Comparison of ENCODE assay signal across 17 cellular contexts in genomic region chr1:100441651-100442050, GRCh38.
A peak's percentile ranks its signal among the peaks of the same experiment; 100 is the strongest.
DNase-seq lines count a peak whose midpoint lies in the region; ATAC-seq, FAIRE-seq and TF ChIP-seq lines count a peak whose summit lies in the region.
"Had no signal": no experiment of that assay in that cellular context is flagged by ENCODE, and none has a peak within 500 bp of the region (broad histone marks: within the 10 kb centered on the region; RNA-seq: fewer than 3 reads in every experiment).

No MANE protein-coding gene starts in this region.

- H3K79me2 ChIP-seq in GM12878 (ENCODE audit: control insufficient read depth, insufficient read depth, low read length): no peaks in the 10 kb centered on the region

- H4K91ac ChIP-seq in neuronal stem cell (ENCODE audit: low read depth, low read length, poor library complexity): no peak overlapping the region

- H3K27ac ChIP-seq in GM12878 (ENCODE audit: control insufficient read depth, insufficient read depth) (no peak overlapping the region), prostate gland (no peak overlapping the region), neuronal stem cell (replicated peaks; ENCODE audit: low read length) (no peak overlapping the region)

- peaks cover 1% of the 10 kb centered on the region for H3K36me3 Mint-ChIP-seq in osteocyte (ENCODE audit: unreplicated experiment)

- RAD21 ChIA-PET in GM12878 (lab: Charles Lee; ENCODE audit: unreplicated experiment): interaction anchor here (1.0 to 1.4 kb wide), 3 partner anchors 17 to 427 kb away, joined by 3 to 5 read pairs (median 3); no protein-coding TSS in a partner anchor

- H2BK15ac ChIP-seq in neuronal stem cell (ENCODE audit: low read length): no peak overlapping the region

- TF ChIP-seq EP300 in GM12878 (IDR thresholded peaks at IDR 0.05; ENCODE audit: borderline replicate concordance in 1 of 2, control insufficient read depth in 1 of 2, low read depth in 2 of 2, low read length in 2 of 2): no peak

- H3K4me1 ChIP-seq in GM12878 (ENCODE audit: control insufficient read depth, insufficient read depth, low read length): peaks cover 18% of the 10 kb centered on the region
- no peaks in the 10 kb centered on the region for H3K4me1 ChIP-seq in prostate gland (replicated peaks)
- H3K4me1 ChIP-seq in neuronal stem cell (ENCODE audit: control insufficient read depth in 2 of 2, insufficient read depth in 1 of 2, low read depth in 1 of 2, low read length in 2 of 2): peaks cover 1 to 5% of the 10 kb centered on the region in 2 donors

- H3K23ac ChIP-seq in neuronal stem cell (ENCODE audit: low read depth, low read length, poor library complexity): no peak overlapping the region

- no peaks in the 10 kb centered on the region for H3K27me3 Mint-ChIP-seq in stimulated activated naive CD8-positive, alpha-beta T cell treated with anti-CD3 and anti-CD28 coated beads, Interleukin-15, amount 100 ng/mL, for 72 hours
- no peaks in the 10 kb centered on the region for H3K27me3 Mint-ChIP-seq in osteocyte (ENCODE audit: unreplicated experiment)
- H3K27me3 Mint-ChIP-seq: dendritic cell treated with granulocyte-macrophage colony-stimulating factor and Interleukin-4, amounts not matched to agents 40 ng/mL and 50 ng/mL, for 4 days had no signal

- no peak for FAIRE-seq in GM12878 (lab: Jason Lieb, UNC)
- FAIRE-seq: H1 had no signal

- H2BK12ac ChIP-seq in neuronal stem cell (ENCODE audit: low read length): no peak overlapping the region

- no peak overlapping the region for H3K9ac ChIP-seq in GM12878 (ENCODE audit: control insufficient read depth, insufficient read depth, low read length)
- no peak overlapping the region for H3K9ac ChIP-seq in neuronal stem cell (ENCODE audit: low read depth, low read length, poor library complexity)

- CTCF ChIA-PET in GM12878 (lab: Yijun Ruan, JAX): interaction anchor here (1.1 to 3.7 kb wide), 2 partner anchors 16 to 45 kb away, joined by 3 to 42 read pairs; no protein-coding TSS in a partner anchor

- H3K4ac ChIP-seq in neuronal stem cell (ENCODE audit: low read length): no peak overlapping the region

- H3K4me1 Mint-ChIP-seq in stimulated activated naive CD8-positive, alpha-beta T cell treated with anti-CD3 and anti-CD28 coated beads, Interleukin-15, amount 100 ng/mL, for 72 hours: peaks cover 76% of the 10 kb centered on the region
- no peaks in the 10 kb centered on the region for H3K4me1 Mint-ChIP-seq in osteocyte (ENCODE audit: unreplicated experiment)

- H3K27me3 ChIP-seq in GM12878 (replicated peaks in 1 of 2; ENCODE audit: control insufficient read depth in 2 of 2, insufficient read depth in 2 of 2, low read length in 1 of 2) (no peaks in the 10 kb centered on the region), prostate gland (replicated peaks; ENCODE audit: insufficient read depth) (no peaks in the 10 kb centered on the region), neuronal stem cell (ENCODE audit: control insufficient read depth in 3 of 3, insufficient read depth in 3 of 3, low read depth in 1 of 3, low read length in 3 of 3) (no peaks in the 10 kb centered on the region)
- H3K27me3 ChIP-seq: heart right ventricle had no signal

- intact Hi-C loops in GM12878 (cut with micrococcal nuclease; ENCODE audit: unreplicated experiment): no loop called here
- intact Hi-C loops in prostate gland (cut with DNase I): no loop called here

- no peak overlapping the region for H3K4me2 ChIP-seq in GM12878 (ENCODE audit: control insufficient read depth, insufficient read depth)
- H3K4me2 ChIP-seq in neuronal stem cell (ENCODE audit: insufficient read depth, low read length, poor library complexity, severe bottlenecking): no peak overlapping the region

- peak overlapping the region; percentile 61 to 63 for H3K4me3 Mint-ChIP-seq in stimulated activated naive CD8-positive, alpha-beta T cell treated with anti-CD3 and anti-CD28 coated beads, Interleukin-15, amount 100 ng/mL, for 72 hours
- H3K4me3 Mint-ChIP-seq in osteocyte (ENCODE audit: unreplicated experiment): no peak overlapping the region
- H3K4me3 Mint-ChIP-seq: dendritic cell treated with granulocyte-macrophage colony-stimulating factor and Interleukin-4, amounts not matched to agents 40 ng/mL and 50 ng/mL, for 4 days had no signal

- 47% methylated on average over 1 of the region's 1 CpG for WGBS in GM12878 (ENCODE audit: insufficient coverage, insufficient replicate concordance, low lambda C conversion rate, missing lambda C conversion rate)
- WGBS in prostate gland: 88% methylated on average over 1 of the region's 1 CpG
- no CpG with 5 or more reads among the region's 1 CpG for WGBS in neuronal stem cell (ENCODE audit: extremely low coverage in 2 of 2, insufficient read length in 2 of 2, insufficient replicate concordance in 1 of 2), 2 donors

- no peak overlapping the region for H3K14ac ChIP-seq in neuronal stem cell (ENCODE audit: low read length)

- no TSS peak for BruUV-seq in GM12878 (replicated peaks; lab: Mats Ljungman, UMichigan)

- H3K9me3 ChIP-seq in GM12878 (replicated peaks; ENCODE audit: control insufficient read depth, insufficient read depth, low read length) (no peaks in the 10 kb centered on the region), prostate gland (no peaks in the 10 kb centered on the region), neuronal stem cell (replicated peaks in 1 of 2; ENCODE audit: control insufficient read depth in 2 of 2, insufficient read depth in 1 of 2, low read depth in 1 of 2, low read length in 2 of 2) (no peaks in the 10 kb centered on the region)
- H3K9me3 ChIP-seq: heart right ventricle had no signal

- no peaks in the 10 kb centered on the region for H4K20me1 ChIP-seq in GM12878 (ENCODE audit: control insufficient read depth, insufficient read depth)

- no peak for TF ChIP-seq RAD21 in GM12878 (IDR thresholded peaks at IDR 0.05; ENCODE audit: insufficient read depth, low read depth, low read length)

- no peaks in the 10 kb centered on the region for H3K9me3 Mint-ChIP-seq in stimulated activated naive CD8-positive, alpha-beta T cell treated with anti-CD3 and anti-CD28 coated beads, Interleukin-15, amount 100 ng/mL, for 72 hours
- no peaks in the 10 kb centered on the region for H3K9me3 Mint-ChIP-seq in osteocyte (ENCODE audit: unreplicated experiment)
- H3K9me3 Mint-ChIP-seq: dendritic cell treated with granulocyte-macrophage colony-stimulating factor and Interleukin-4, amounts not matched to agents 40 ng/mL and 50 ng/mL, for 4 days had no signal

- no peak overlapping the region for H3K18ac ChIP-seq in neuronal stem cell (ENCODE audit: low read length)

- H2AFZ ChIP-seq in GM12878 (ENCODE audit: control insufficient read depth, low read depth, low read length): no peak overlapping the region
- no peak overlapping the region for H2AFZ ChIP-seq in neuronal stem cell (ENCODE audit: low read length)

- TF ChIP-seq CTCF in GM12878 (IDR thresholded peaks at IDR 0.05 in 2 of 3, conservative IDR thresholded peaks at IDR 0.05 in 1 of 3; ENCODE audit: control insufficient read depth in 2 of 3, extremely low read depth in 1 of 3, insufficient read depth in 1 of 3, low read depth in 3 of 3, low read length in 3 of 3) (no peak), prostate gland (IDR thresholded peaks at IDR 0.05) (no peak), osteocyte (IDR thresholded peaks at IDR 0.05) (no peak)

- ATAC-seq in GM12878: peak; percentile 51
- ATAC-seq in stimulated activated naive CD8-positive, alpha-beta T cell treated with anti-CD3 and anti-CD28 coated beads, Interleukin-15, amount 100 ng/mL, for 72 hours: peak; percentile 35
- ATAC-seq: heart right ventricle had no signal

- POLR2A ChIA-PET in GM12878 (lab: Charles Lee): interaction anchor here (0.7 kb wide), 1 partner anchor 24 kb away, joined by 3 read pairs; no protein-coding TSS in a partner anchor

- peak overlapping the region in 1 of 2 donors; percentile 89 for H3K27ac Mint-ChIP-seq in stimulated activated naive CD8-positive, alpha-beta T cell treated with anti-CD3 and anti-CD28 coated beads, Interleukin-15, amount 100 ng/mL, for 72 hours
- H3K27ac Mint-ChIP-seq in osteocyte (ENCODE audit: unreplicated experiment): no peak overlapping the region
- H3K27ac Mint-ChIP-seq: dendritic cell treated with granulocyte-macrophage colony-stimulating factor and Interleukin-4, amounts not matched to agents 40 ng/mL and 50 ng/mL, for 4 days had no signal

- no peaks in the 10 kb centered on the region for H3K36me3 ChIP-seq in GM12878 (ENCODE audit: control insufficient read depth in 2 of 2, insufficient read depth in 2 of 2, low read length in 1 of 2)
- H3K36me3 ChIP-seq in prostate gland: no peaks in the 10 kb centered on the region
- peaks cover 2 to 23% of the 10 kb centered on the region in 2 donors for H3K36me3 ChIP-seq in neuronal stem cell (replicated peaks in 1 of 2; ENCODE audit: control insufficient read depth in 2 of 2, insufficient read depth in 2 of 2, low read length in 2 of 2)

- peak; percentile 48 for DNase-seq in stimulated activated CD4-positive, alpha-beta T cell treated with anti-CD3 and anti-CD28 coated beads, Interleukin-4, amount 100 ng/mL, for 24 hours
- no peak for DNase-seq in stimulated activated CD4-positive, alpha-beta T cell treated with anti-CD3 and anti-CD28 coated beads, Interleukin-2, amount 100 ng/mL, for 24 hours
- DNase-seq in activated CD4-positive, alpha-beta T cell treated with anti-CD3 and anti-CD28 coated beads for 48 hours: peak; percentile 28
- DNase-seq in GM12878 (ENCODE audit: low read depth, low spot score): no peak
- peak in 1 of 2 donors; percentile 28 for DNase-seq in stimulated activated naive CD8-positive, alpha-beta T cell treated with anti-CD3 and anti-CD28 coated beads, Interleukin-15, amount 100 ng/mL, for 72 hours
- DNase-seq in prostate gland (ENCODE audit: low spot score): no peak
- no peak for DNase-seq in osteocyte (ENCODE audit: extremely low spot score, unreplicated experiment)
- no peak for DNase-seq in neuronal stem cell (ENCODE audit: low spot score)
- DNase-seq: activated T-cell treated with anti-CD3 and anti-CD28 coated beads, Interleukin-2, amount 50 U/mL, for 1 hour; Calu3; heart right ventricle; kidney; midbrain; NCI-H187 treated with DMSO at 0.1 percent for 48 hours; NCI-H446 treated with DMSO at 0.1 percent for 48 hours had no signal

- H3K4me3 ChIP-seq in GM12878 (no peak overlapping the region), prostate gland (no peak overlapping the region), neuronal stem cell (ENCODE audit: low read length in 2 of 2) (no peak overlapping the region)
- H3K4me3 ChIP-seq: heart right ventricle had no signal

- no peak overlapping the region for H4K8ac ChIP-seq in neuronal stem cell (ENCODE audit: low read depth, low read length)

- H2AK5ac ChIP-seq in neuronal stem cell (ENCODE audit: low read depth, low read length): no peak overlapping the region

- TF ChIP-seq POLR2A in GM12878 (IDR thresholded peaks at IDR 0.05; ENCODE audit: low read depth, low read length) (no peak), prostate gland (IDR thresholded peaks at IDR 0.05) (no peak)

- no peak overlapping the region for H2BK120ac ChIP-seq in neuronal stem cell (ENCODE audit: low read depth, low read length)

- H3K79me1 ChIP-seq in neuronal stem cell (ENCODE audit: low read depth, low read length): no peaks in the 10 kb centered on the region

- no peak overlapping the region for H2BK5ac ChIP-seq in neuronal stem cell (ENCODE audit: low read length)

- in situ Hi-C loops in GM12878 (cut with MboI): no loop called here

- SMC1A ChIA-PET in GM12878 (lab: Charles Lee; ENCODE audit: uncharacterized antibody, unreplicated experiment): interaction anchor here (0.7 kb wide), 1 partner anchor 72 kb away, joined by 3 read pairs; no protein-coding TSS in a partner anchor

Comparison
In these comparisons a context has a peak if more than half of its experiments do, and no peak if none do; other contexts are left out.
1. DNase-seq: peak in stimulated activated CD4-positive, alpha-beta T cell treated with anti-CD3 and anti-CD28 coated beads, Interleukin-4, amount 100 ng/mL, for 24 hours (single experiment) and activated CD4-positive, alpha-beta T cell treated with anti-CD3 and anti-CD28 coated beads for 48 hours (single experiment); none in stimulated activated CD4-positive, alpha-beta T cell treated with anti-CD3 and anti-CD28 coated beads, Interleukin-2, amount 100 ng/mL, for 24 hours (0 of 2), GM12878 (single experiment), prostate gland (single experiment), osteocyte (single experiment) and neuronal stem cell (single experiment).